Comparison of ENCODE assay signal across 1 cellular context in the genomic region with DNA sequence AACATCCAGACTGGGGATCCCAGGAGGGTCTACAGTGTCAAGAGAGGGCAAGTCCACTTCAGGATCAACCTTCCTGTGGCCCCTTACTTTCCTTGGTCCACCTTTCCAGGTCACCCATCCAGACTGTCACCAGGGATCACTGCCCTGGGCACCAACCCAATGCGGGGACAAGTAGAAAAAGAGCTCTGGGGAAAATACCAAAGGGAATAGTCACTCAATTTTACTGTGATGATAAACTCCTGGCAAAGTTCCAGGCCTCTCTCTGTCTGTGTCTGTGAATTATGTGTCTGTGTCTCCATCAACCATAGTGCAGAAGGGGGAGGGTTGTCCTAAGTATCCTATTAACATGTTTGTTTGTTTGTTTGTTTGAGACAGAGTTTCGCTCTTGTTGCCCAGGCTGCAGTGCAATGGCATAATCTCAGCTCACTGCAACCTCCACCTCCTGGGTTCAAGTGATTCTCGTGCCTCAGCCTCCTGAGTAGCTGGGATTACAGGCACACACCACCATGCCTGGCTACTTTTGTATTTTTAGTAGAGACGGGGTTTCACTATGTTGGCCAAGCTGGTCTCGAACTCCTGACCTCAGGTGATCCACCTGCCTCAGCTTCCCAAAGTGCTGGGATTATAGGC.
A peak's percentile ranks its signal among the peaks of the same experiment; 100 is the strongest.
TF ChIP-seq lines count a peak whose summit lies in the region.
"Not testable (repeated sequence)": the region's sequence is repeated elsewhere in the genome, so short reads cannot be mapped to it uniquely, and the experiment has no call there.

No MANE protein-coding gene starts in this region.

TF ChIP-seq in K562, 482 proteins besides CTCF, POLR2A, EP300 and RAD21:
- TF ChIP-seq RHOXF2B (CRISPR knock-in tag; conservative IDR thresholded peaks at IDR 0.05), result 0 out of 2 replicates have a peak, but pooled peaks have one; percentile 38
- 0 out of 2 replicates have a peak, but pooled peaks have one; percentile 54 for TF ChIP-seq HOXB6 (CRISPR knock-in tag; IDR thresholded peaks at IDR 0.05; ENCODE audit: borderline replicate concordance)
- TF ChIP-seq, protein P1, sequence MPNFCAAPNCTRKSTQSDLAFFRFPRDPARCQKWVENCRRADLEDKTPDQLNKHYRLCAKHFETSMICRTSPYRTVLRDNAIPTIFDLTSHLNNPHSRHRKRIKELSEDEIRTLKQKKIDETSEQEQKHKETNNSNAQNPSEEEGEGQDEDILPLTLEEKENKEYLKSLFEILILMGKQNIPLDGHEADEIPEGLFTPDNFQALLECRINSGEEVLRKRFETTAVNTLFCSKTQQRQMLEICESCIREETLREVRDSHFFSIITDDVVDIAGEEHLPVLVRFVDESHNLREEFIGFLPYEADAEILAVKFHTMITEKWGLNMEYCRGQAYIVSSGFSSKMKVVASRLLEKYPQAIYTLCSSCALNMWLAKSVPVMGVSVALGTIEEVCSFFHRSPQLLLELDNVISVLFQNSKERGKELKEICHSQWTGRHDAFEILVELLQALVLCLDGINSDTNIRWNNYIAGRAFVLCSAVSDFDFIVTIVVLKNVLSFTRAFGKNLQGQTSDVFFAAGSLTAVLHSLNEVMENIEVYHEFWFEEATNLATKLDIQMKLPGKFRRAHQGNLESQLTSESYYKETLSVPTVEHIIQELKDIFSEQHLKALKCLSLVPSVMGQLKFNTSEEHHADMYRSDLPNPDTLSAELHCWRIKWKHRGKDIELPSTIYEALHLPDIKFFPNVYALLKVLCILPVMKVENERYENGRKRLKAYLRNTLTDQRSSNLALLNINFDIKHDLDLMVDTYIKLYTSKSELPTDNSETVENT (CRISPR knock-in tag; IDR thresholded peaks at IDR 0.05), result 0 out of 2 replicates have a peak, but pooled peaks have one; percentile 71
- TF ChIP-seq JUND (IDR thresholded peaks at IDR 0.05; ENCODE audit: borderline replicate concordance, low read depth, low read length), result peak; percentile 25; the same call in 1 of the 2 replicates
- TF ChIP-seq JUND (tag; IDR thresholded peaks at IDR 0.05; ENCODE audit: borderline replicate concordance, low read depth, low read length); TOE1 (IDR thresholded peaks at IDR 0.05; ENCODE audit: borderline replicate concordance): not testable (repeated sequence)
- TF ChIP-seq, protein P2, sequence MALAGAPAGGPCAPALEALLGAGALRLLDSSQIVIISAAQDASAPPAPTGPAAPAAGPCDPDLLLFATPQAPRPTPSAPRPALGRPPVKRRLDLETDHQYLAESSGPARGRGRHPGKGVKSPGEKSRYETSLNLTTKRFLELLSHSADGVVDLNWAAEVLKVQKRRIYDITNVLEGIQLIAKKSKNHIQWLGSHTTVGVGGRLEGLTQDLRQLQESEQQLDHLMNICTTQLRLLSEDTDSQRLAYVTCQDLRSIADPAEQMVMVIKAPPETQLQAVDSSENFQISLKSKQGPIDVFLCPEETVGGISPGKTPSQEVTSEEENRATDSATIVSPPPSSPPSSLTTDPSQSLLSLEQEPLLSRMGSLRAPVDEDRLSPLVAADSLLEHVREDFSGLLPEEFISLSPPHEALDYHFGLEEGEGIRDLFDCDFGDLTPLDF (CRISPR knock-in tag; IDR thresholded peaks at IDR 0.05), result 0 out of 2 replicates have a peak, but pooled peaks have one; percentile 42
- TF ChIP-seq CHCHD3 (CRISPR knock-in tag; IDR thresholded peaks at IDR 0.05), result 0 out of 2 replicates have a peak, but pooled peaks have one; percentile 76
- 0 out of 2 replicates have a peak, but pooled peaks have one; percentile 65 for TF ChIP-seq TOE1 (CRISPR knock-in tag; IDR thresholded peaks at IDR 0.05; ENCODE audit: borderline replicate concordance, low read depth)
- TF ChIP-seq GABPB2 (CRISPR knock-in tag; conservative IDR thresholded peaks at IDR 0.05), result 0 out of 2 replicates have a peak, but pooled peaks have one; percentile 57
